Comparison of ENCODE assay signal across 11 cellular contexts in the genomic region with DNA sequence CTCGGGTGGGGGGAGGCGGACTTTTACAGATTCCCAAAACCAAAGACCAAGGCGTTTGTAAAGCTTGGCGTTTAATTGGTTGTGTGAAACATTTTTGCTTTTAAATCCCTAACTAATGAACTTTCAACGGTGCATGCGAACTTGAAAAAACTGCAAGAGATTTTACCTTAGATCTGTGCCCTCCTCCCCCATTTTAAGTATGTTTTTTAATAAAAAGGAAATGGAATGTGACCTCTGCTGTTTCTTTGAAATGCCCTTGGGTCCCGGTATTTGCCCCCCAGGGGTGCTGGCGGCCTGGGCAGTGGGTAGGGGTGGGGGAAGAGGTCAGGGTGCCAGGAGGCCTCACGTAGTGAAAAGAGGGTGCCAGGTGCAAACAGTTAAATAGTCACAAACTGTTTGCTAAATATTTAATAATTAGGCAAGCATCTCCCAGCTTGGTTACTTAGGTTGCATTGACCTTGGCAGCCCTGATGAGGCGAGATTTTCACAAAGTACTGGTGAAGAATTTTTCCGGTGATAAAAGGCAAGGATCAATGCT.
A peak's percentile ranks its signal among the peaks of the same experiment; 100 is the strongest.
DNase-seq lines count a peak whose midpoint lies in the region; ATAC-seq and TF ChIP-seq lines count a peak whose summit lies in the region.
"Had no signal": no experiment of that assay in that cellular context is flagged by ENCODE, and none has a peak within 500 bp of the region (broad histone marks: within the 10 kb centered on the region; RNA-seq: fewer than 3 reads in every experiment).

No MANE protein-coding gene starts in this region.

- 15% methylated on average over 11 of the region's 11 CpGs for WGBS in right cardiac atrium
- WGBS in psoas muscle, 3 donors = 11 to 18% (median 12%) methylated on average over 11 of the region's 11 CpGs

- H3K27me3 Mint-ChIP-seq in Calu3 (ENCODE audit: unreplicated experiment) = no peaks in the 10 kb centered on the region

- H3K4me3 Mint-ChIP-seq in Calu3 (ENCODE audit: low read depth, unreplicated experiment) = peak overlapping the region; percentile 83

- no peaks in the 10 kb centered on the region for H3K9me3 Mint-ChIP-seq in Calu3 (ENCODE audit: low read depth, unreplicated experiment)

- H3K27me3 ChIP-seq in Panc1 (ENCODE audit: control insufficient read depth, insufficient read depth, low read length) (peaks cover 12% of the 10 kb centered on the region), right cardiac atrium (ENCODE audit: control insufficient read depth, insufficient read depth) (peaks cover 3% of the 10 kb centered on the region), psoas muscle (ENCODE audit: insufficient read depth in 3 of 3, low read length in 2 of 3) (peaks cover 4 to 55% (median 8%) of the 10 kb centered on the region in 3 donors)

- H3K9me3 ChIP-seq in Panc1 (ENCODE audit: control insufficient read depth, insufficient read depth, low read depth, low read length) (no peaks in the 10 kb centered on the region), right cardiac atrium (ENCODE audit: control insufficient read depth, low read length) (no peaks in the 10 kb centered on the region), psoas muscle (no peaks in the 10 kb centered on the region)

- POLR2A ChIA-PET in Panc1 (lab: Charles Lee) = no interaction called here

- CTCF ChIA-PET in Calu3 (lab: Charles Lee) = interaction anchor here (0.7 to 2.1 kb wide), 11 partner anchors 11 to 348 kb away, joined by 3 to 19 read pairs (median 6); no protein-coding TSS in a partner anchor
- CTCF ChIA-PET in Panc1 (lab: Charles Lee) = interaction anchor here (0.7 kb wide), 1 partner anchor 346 kb away, joined by 5 read pairs; no protein-coding TSS in a partner anchor

- intact Hi-C loops in Calu3 (cut with micrococcal nuclease; ENCODE audit: unreplicated experiment) = loop anchor here (2.0 to 10.0 kb wide), 3 partner anchors 74 to 580 kb away; no protein-coding TSS in a partner anchor
- intact Hi-C loops in Panc1 (cut with micrococcal nuclease; ENCODE audit: unreplicated experiment) = loop anchor here (5.0 to 10.0 kb wide), 2 partner anchors 348 to 580 kb away; no protein-coding TSS in a partner anchor
- intact Hi-C loops in right cardiac atrium (cut with DNase I) = loop anchor here in 2 of 4 donors (5.0 to 10.0 kb wide), 3 partner anchors 110 to 340 kb away; no protein-coding TSS in a partner anchor
- intact Hi-C loops in psoas muscle (cut with DNase I) = loop anchor here in 1 of 2 donors (10.0 kb wide), 1 partner anchor 340 kb away; no protein-coding TSS in a partner anchor
- intact Hi-C loops in sciatic nerve (cut with DNase I) = no loop called here

- H3K27ac ChIP-seq in Panc1 (ENCODE audit: low read length) (no peak overlapping the region), right cardiac atrium (ENCODE audit: low read length) (no peak overlapping the region), psoas muscle (no peak overlapping the region)
- H3K27ac ChIP-seq: foreskin keratinocyte, RWPE1 had no signal

- ATAC-seq in Panc1 (no peak), right cardiac atrium (no peak), psoas muscle (no peak), GM21381 (IDR thresholded peaks at IDR 0.05; ENCODE audit: unreplicated experiment) (no peak), sciatic nerve (no peak)

- H3K4me1 Mint-ChIP-seq in Calu3 (ENCODE audit: low read depth, unreplicated experiment) = peaks cover 12% of the 10 kb centered on the region

- H3K36me3 Mint-ChIP-seq in Calu3 (ENCODE audit: insufficient read depth, unreplicated experiment) = peaks cover 41% of the 10 kb centered on the region

- no peaks in the 10 kb centered on the region for H3K36me3 ChIP-seq in Panc1 (ENCODE audit: control insufficient read depth, insufficient read depth, low read length)
- H3K36me3 ChIP-seq in psoas muscle (ENCODE audit: insufficient read depth in 1 of 2, low read depth in 1 of 2) = no peaks in the 10 kb centered on the region

- no peaks in the 10 kb centered on the region for H3K4me1 ChIP-seq in Panc1 (ENCODE audit: control insufficient read depth, insufficient read depth, low read length)
- no peaks in the 10 kb centered on the region for H3K4me1 ChIP-seq in right cardiac atrium (ENCODE audit: control insufficient read depth, insufficient read depth, low read length)
- H3K4me1 ChIP-seq in psoas muscle = peaks cover 5% of the 10 kb centered on the region

- peak overlapping the region; percentile 93 for H3K27ac Mint-ChIP-seq in Calu3 (ENCODE audit: unreplicated experiment)

- TSS peak; percentile 31 for BruUV-seq in Calu3 (replicated peaks; lab: Mats Ljungman, UMichigan)
- no TSS peak for BruUV-seq in Panc1 (replicated peaks; lab: Mats Ljungman, UMichigan)

- peak overlapping the region; percentile 39 to 40; a peak in 3 of 4 replicates for H3K4me3 ChIP-seq in Panc1 (ENCODE audit: low read depth in 2 of 2, low read length in 2 of 2)
- H3K4me3 ChIP-seq in right cardiac atrium (ENCODE audit: low read length) = peak overlapping the region; percentile 51
- H3K4me3 ChIP-seq in psoas muscle = peak overlapping the region; percentile 67

- TF ChIP-seq CTCF in Calu3 (IDR thresholded peaks at IDR 0.05; ENCODE audit: unreplicated experiment) (no peak), Panc1 (IDR thresholded peaks at IDR 0.05) (no peak), psoas muscle (IDR thresholded peaks at IDR 0.05) (no peak)

- in situ Hi-C loops in Panc1 (cut with HindIII; ENCODE audit: low pct_unique_long_range_greater_than_20kb, low sequenced_read_pairs) = no loop called here

- DNase-seq in Calu3 (no peak), Panc1 (ENCODE audit: low read depth, low spot score) (no peak), right cardiac atrium (no peak), psoas muscle (no peak), sciatic nerve (ENCODE audit: low spot score) (no peak), medulla oblongata (ENCODE audit: extremely low spot score) (no peak)
- no peak for DNase-seq in stimulated activated CD4-positive, alpha-beta T cell treated with anti-CD3 and anti-CD28 coated beads, Interleukin-4, amount 100 ng/mL, for 4 hours
- DNase-seq: KG1 had no signal
